7 cellular contexts compared by ENCODE assay signal in genomic region chr13:90615767-90616166, GRCh38.
"Had no signal": no experiment of that assay in that cellular context is flagged by ENCODE, and none has a peak within 500 bp of the region (broad histone marks: within the 10 kb centered on the region; RNA-seq: fewer than 3 reads in every experiment).

No MANE protein-coding gene starts in this region.

- H3K4me1 Mint-ChIP-seq: IgD-negative memory B cell had no signal

- H3K36me3 Mint-ChIP-seq: IgD-negative memory B cell had no signal

- DNase-seq: KBM-7, KG1 had no signal

- H3K4me2 ChIP-seq: KMS-11 had no signal

- H3K27ac ChIP-seq: HL-60, KMS-11 had no signal

- H3K27me3 Mint-ChIP-seq: IgD-negative memory B cell had no signal

- H3K9ac ChIP-seq: KMS-11 had no signal

- ATAC-seq: HepG2 had no signal

- H3K4me3 Mint-ChIP-seq: IgD-negative memory B cell had no signal

- FAIRE-seq: HepG2, HTR-8/SVneo had no signal

- H3K27ac Mint-ChIP-seq: IgD-negative memory B cell had no signal
